ENCODE assay signal across 25 cellular contexts in the genomic region with DNA sequence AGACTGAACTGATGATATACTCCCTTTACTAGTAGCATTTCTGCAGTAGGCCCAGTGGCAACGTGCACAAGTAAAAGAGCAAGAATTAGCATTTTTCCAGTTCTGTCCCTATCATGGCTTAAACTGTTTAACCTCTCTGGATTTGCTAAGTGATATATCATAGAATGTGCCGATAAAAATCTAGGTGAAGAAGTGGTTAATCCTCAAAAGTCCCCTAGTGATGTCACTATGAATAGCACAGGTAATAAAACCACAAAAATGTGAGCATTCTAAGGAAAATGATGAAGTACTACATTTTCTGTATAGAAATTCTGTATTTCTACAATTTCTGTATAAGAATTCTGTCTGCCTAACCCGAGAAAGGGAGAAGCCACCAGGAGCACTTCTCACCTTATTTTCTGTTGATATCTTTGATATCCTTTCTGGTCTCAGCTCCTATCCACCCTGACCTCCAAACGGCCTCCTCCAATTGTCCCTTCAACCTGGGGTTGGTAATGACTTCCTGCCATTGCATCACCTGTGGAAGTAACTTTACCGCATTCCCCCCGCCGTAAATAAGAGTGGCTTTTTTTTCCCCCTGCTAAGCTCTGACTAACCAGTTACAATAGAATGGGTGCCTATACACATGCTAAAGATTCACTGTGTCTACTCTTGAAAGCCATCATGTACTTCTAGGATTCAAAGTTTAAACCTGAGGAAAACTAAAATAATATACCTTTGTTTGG.
A peak's percentile ranks its signal among the peaks of the same experiment; 100 is the strongest.
DNase-seq lines count a peak whose midpoint lies in the region; ATAC-seq, FAIRE-seq and TF ChIP-seq lines count a peak whose summit lies in the region.
"Had no signal": no experiment of that assay in that cellular context is flagged by ENCODE, and none has a peak within 500 bp of the region (broad histone marks: within the 10 kb centered on the region; RNA-seq: fewer than 3 reads in every experiment).

No MANE protein-coding gene starts in this region.

- H3K79me2 ChIP-seq in HCT116 (ENCODE audit: insufficient read depth, low read length) (peaks cover 75% of the 10 kb centered on the region), neural progenitor cell (ENCODE audit: low read depth) (no peaks in the 10 kb centered on the region)

- intact Hi-C loops in HCT116 (cut with micrococcal nuclease): no loop called here

- peak overlapping the region; percentile 45 for H3K4me3 ChIP-seq in CD4-positive, CD25-positive, alpha-beta regulatory T cell (ENCODE audit: low read depth, low read length)
- H3K4me3 ChIP-seq in HCT116 (replicated peaks in 1 of 2; ENCODE audit: low read depth in 1 of 2, low read length in 2 of 2) (peak overlapping the region in 1 of 2 experiments; percentile 20; a peak in 2 of 4 replicates), small intestine (ENCODE audit: low read depth in 1 of 2, low read length in 2 of 2) (no peak overlapping the region), neural progenitor cell (no peak overlapping the region)
- H3K4me3 ChIP-seq: adrenal gland, transverse colon had no signal

- peaks cover 0 to 8% (median 2%) of the 10 kb centered on the region in 7 donors for H3K9me3 Mint-ChIP-seq in CD4-positive, CD25-positive, alpha-beta regulatory T cell
- no peaks in the 10 kb centered on the region for H3K9me3 Mint-ChIP-seq in neural progenitor cell
- H3K9me3 Mint-ChIP-seq: CD4-positive, alpha-beta T cell had no signal

- no peaks in the 10 kb centered on the region for H3K9me2 ChIP-seq in HCT116 (ENCODE audit: insufficient read depth)

- RAD21 ChIA-PET in HCT116 (lab: Charles Lee; ENCODE audit: low non-redundant PET in 1 of 2, low total read pairs in 2 of 2, uncharacterized antibody in 2 of 2, unreplicated experiment in 2 of 2): interaction anchor here in 1 of 2 experiments (0.7 kb wide), 1 partner anchor 216 kb away, joined by 3 read pairs; a partner anchor contains a TSS

- peaks cover 12% of the 10 kb centered on the region for H3K36me3 ChIP-seq in CD4-positive, CD25-positive, alpha-beta regulatory T cell (ENCODE audit: control insufficient read depth, insufficient read depth, low read length)
- H3K36me3 ChIP-seq in HCT116 (ENCODE audit: control insufficient read depth in 1 of 2, insufficient read depth in 2 of 2, low read length in 2 of 2) (no peaks in the 10 kb centered on the region), small intestine (ENCODE audit: control insufficient read depth in 2 of 2, insufficient read depth in 2 of 2, low read length in 2 of 2) (peaks cover 0 to 2% of the 10 kb centered on the region in 2 donors), neural progenitor cell (no peaks in the 10 kb centered on the region)
- H3K36me3 ChIP-seq: adrenal gland, brain microvascular endothelial cell, transverse colon had no signal

- no peak for TF ChIP-seq RAD21 in HCT116 (IDR thresholded peaks at IDR 0.05; ENCODE audit: low read depth)

- FAIRE-seq in small intestine (lab: Jason Lieb, UNC): no peak
- FAIRE-seq: A204.1 had no signal

- CTCF ChIA-PET in HCT116 (lab: Charles Lee): no interaction called here

- no peaks in the 10 kb centered on the region for H3K27me3 Mint-ChIP-seq in CD4-positive, CD25-positive, alpha-beta regulatory T cell
- H3K27me3 Mint-ChIP-seq in T-helper 17 cell (no peaks in the 10 kb centered on the region), neural progenitor cell (ENCODE audit: insufficient read depth, low read depth) (no peaks in the 10 kb centered on the region)
- H3K27me3 Mint-ChIP-seq: CD4-positive, alpha-beta T cell; naive thymus-derived CD8-positive, alpha-beta T cell had no signal

- no peaks in the 10 kb centered on the region for H3K27me3 ChIP-seq in CD4-positive, CD25-positive, alpha-beta regulatory T cell (ENCODE audit: control insufficient read depth, insufficient read depth, low read length)
- no peaks in the 10 kb centered on the region for H3K27me3 ChIP-seq in HCT116 (ENCODE audit: insufficient read depth, low read length)
- H3K27me3 ChIP-seq in small intestine (ENCODE audit: control insufficient read depth in 2 of 2, insufficient read depth in 2 of 2, low read length in 2 of 2): no peaks in the 10 kb centered on the region
- H3K27me3 ChIP-seq in neural progenitor cell: no peaks in the 10 kb centered on the region
- H3K27me3 ChIP-seq: adrenal gland, brain microvascular endothelial cell, transverse colon had no signal

- H4K20me1 ChIP-seq in HCT116 (ENCODE audit: insufficient read depth) (no peaks in the 10 kb centered on the region), neural progenitor cell (ENCODE audit: low read depth) (no peaks in the 10 kb centered on the region)

- peak overlapping the region; percentile 65 for H3K27ac ChIP-seq in CD4-positive, CD25-positive, alpha-beta regulatory T cell (ENCODE audit: insufficient read depth, low read length, poor library complexity, severe bottlenecking)
- H3K27ac ChIP-seq in HCT116 (ENCODE audit: low read depth, low read length) (peak overlapping the region; percentile 58), small intestine (ENCODE audit: low read depth in 1 of 2, low read length in 1 of 2) (no peak overlapping the region), neural progenitor cell (no peak overlapping the region)
- H3K27ac ChIP-seq: adrenal gland, brain microvascular endothelial cell, transverse colon, VCaP had no signal

- WGBS in small intestine, 3 donors: 90 to 93% (median 91%) methylated on average over 7 of the region's 7 CpGs

- peak overlapping the region; percentile 35 to 82 (median 64) for H3K4me3 Mint-ChIP-seq in CD4-positive, CD25-positive, alpha-beta regulatory T cell
- no peak overlapping the region for H3K4me3 Mint-ChIP-seq in T-helper 17 cell
- no peak overlapping the region for H3K4me3 Mint-ChIP-seq in neural progenitor cell
- H3K4me3 Mint-ChIP-seq: activated naive CD4-positive, alpha-beta T cell treated with anti-CD3 and anti-CD28 coated beads for 36 hours; CD4-positive, alpha-beta T cell; immature natural killer cell; naive thymus-derived CD8-positive, alpha-beta T cell had no signal

- TSS peak; percentile 41 for BruUV-seq in HCT116 (replicated peaks; lab: Mats Ljungman, UMichigan)

- peaks cover 0 to 4% of the 10 kb centered on the region in 2 experiments for H3K9me3 ChIP-seq in CD4-positive, CD25-positive, alpha-beta regulatory T cell (ENCODE audit: control insufficient read depth in 2 of 2, low read length in 2 of 2)
- H3K9me3 ChIP-seq in HCT116 (ENCODE audit: control insufficient read depth in 1 of 2, insufficient read depth in 1 of 2, low read depth in 1 of 2, low read length in 2 of 2): no peaks in the 10 kb centered on the region
- no peaks in the 10 kb centered on the region for H3K9me3 ChIP-seq in T-helper 17 cell (ENCODE audit: control insufficient read depth, low read length, poor library complexity, severe bottlenecking)
- no peaks in the 10 kb centered on the region for H3K9me3 ChIP-seq in small intestine (ENCODE audit: control insufficient read depth, low read depth)
- no peaks in the 10 kb centered on the region for H3K9me3 ChIP-seq in neural progenitor cell (ENCODE audit: low read depth)
- H3K9me3 ChIP-seq: adrenal gland, transverse colon had no signal

- POLR2A ChIA-PET in HCT116 (lab: Charles Lee): interaction anchor here (0.5 to 1.9 kb wide), 2 partner anchors 9 to 11 kb away, joined by 3 to 7 read pairs; no protein-coding TSS in a partner anchor

- peak overlapping the region; percentile 24 for H3K9ac ChIP-seq in HCT116 (ENCODE audit: low read length)
- no peak overlapping the region for H3K9ac ChIP-seq in neural progenitor cell

- H2AFZ ChIP-seq in HCT116 (ENCODE audit: low read depth, low read length, poor library complexity, severe bottlenecking) (no peak overlapping the region), neural progenitor cell (replicated peaks) (no peak overlapping the region)

- no peak for TF ChIP-seq POLR2A in HCT116 (IDR thresholded peaks at IDR 0.05; ENCODE audit: borderline replicate concordance, extremely low read depth, insufficient read depth, insufficient read length)

- peaks cover 49% of the 10 kb centered on the region for H3K4me1 ChIP-seq in CD4-positive, CD25-positive, alpha-beta regulatory T cell (ENCODE audit: control insufficient read depth, insufficient read depth, low read length, poor library complexity, severe bottlenecking)
- H3K4me1 ChIP-seq in HCT116 (ENCODE audit: control insufficient read depth in 1 of 2, insufficient read depth in 2 of 2, low read length in 2 of 2): peaks cover 34 to 48% of the 10 kb centered on the region in 2 experiments
- peaks cover 2% of the 10 kb centered on the region in 2 donors for H3K4me1 ChIP-seq in small intestine (ENCODE audit: control insufficient read depth in 2 of 2, insufficient read depth in 1 of 2, low read depth in 1 of 2, low read length in 1 of 2)
- H3K4me1 ChIP-seq in neural progenitor cell: no peaks in the 10 kb centered on the region
- H3K4me1 ChIP-seq: transverse colon had no signal

- TF ChIP-seq CTCF in HCT116 (IDR thresholded peaks at IDR 0.05 in 2 of 3, conservative IDR thresholded peaks at IDR 0.05 in 1 of 3; ENCODE audit: borderline replicate concordance in 1 of 3, insufficient read depth in 1 of 3, low read depth in 2 of 3, low read length in 2 of 3): no peak
- TF ChIP-seq CTCF in neural progenitor cell (IDR thresholded peaks at IDR 0.05): no peak

- H3K4me2 ChIP-seq in HCT116 (ENCODE audit: low read length): peak overlapping the region; percentile 71
- no peak overlapping the region for H3K4me2 ChIP-seq in neural progenitor cell

- H3K27ac Mint-ChIP-seq in CD4-positive, CD25-positive, alpha-beta regulatory T cell: peak overlapping the region in 2 of 3 donors; percentile 5 to 57
- peak overlapping the region; percentile 68 for H3K27ac Mint-ChIP-seq in T-helper 17 cell
- H3K27ac Mint-ChIP-seq in neural progenitor cell: no peak overlapping the region
- H3K27ac Mint-ChIP-seq: activated naive CD4-positive, alpha-beta T cell treated with anti-CD3 and anti-CD28 coated beads for 36 hours; CD4-positive, alpha-beta T cell; immature natural killer cell; naive thymus-derived CD8-positive, alpha-beta T cell had no signal

- DNase-seq in CD4-positive, CD25-positive, alpha-beta regulatory T cell: no peak
- DNase-seq in HCT116 (ENCODE audit: low read depth, low spot score): peak; percentile 74
- no peak for DNase-seq in T-helper 17 cell
- peak; percentile 66 for DNase-seq in iPS DF 4.7 (ENCODE audit: extremely low read depth, low spot score)
- no peak for DNase-seq in small intestine
- DNase-seq in neural progenitor cell (ENCODE audit: low spot score): no peak
- DNase-seq in ureter (ENCODE audit: low spot score): no peak
- DNase-seq: activated CD4-positive, alpha-beta T cell treated with anti-CD3 and anti-CD28 coated beads, Interleukin-2, amount 50 U/mL, for 1 hour; activated naive CD4-positive, alpha-beta T cell treated with anti-CD3 and anti-CD28 coated beads for 36 hours; adrenal gland; brain microvascular endothelial cell; CD4-positive, alpha-beta T cell; erythroblast; immature natural killer cell; KG1; MM.1S; naive thymus-derived CD8-positive, alpha-beta T cell; NCI-H1417; NCI-H2107; NCI-H82; transverse colon had no signal

- peaks cover 48 to 90% (median 73%) of the 10 kb centered on the region in 4 donors for H3K4me1 Mint-ChIP-seq in CD4-positive, CD25-positive, alpha-beta regulatory T cell
- peaks cover 23% of the 10 kb centered on the region for H3K4me1 Mint-ChIP-seq in T-helper 17 cell
- no peaks in the 10 kb centered on the region for H3K4me1 Mint-ChIP-seq in neural progenitor cell

- ATAC-seq in CD4-positive, CD25-positive, alpha-beta regulatory T cell (ENCODE audit: low read depth in 2 of 2): no peak
- peak; percentile 82 for ATAC-seq in HCT116
- ATAC-seq in T-helper 17 cell: no peak
- ATAC-seq in HG02885 (IDR thresholded peaks at IDR 0.05; ENCODE audit: poor library complexity, unreplicated experiment): no peak
- ATAC-seq: naive thymus-derived CD8-positive, alpha-beta T cell; Right ventricle myocardium inferior had no signal

- no peaks in the 10 kb centered on the region for H3F3A ChIP-seq in neural progenitor cell (ENCODE audit: low read depth)

- peaks cover 26% of the 10 kb centered on the region for H3K36me3 Mint-ChIP-seq in CD4-positive, CD25-positive, alpha-beta regulatory T cell
- H3K36me3 Mint-ChIP-seq in T-helper 17 cell (ENCODE audit: low read depth) (peaks cover 5% of the 10 kb centered on the region), neural progenitor cell (no peaks in the 10 kb centered on the region)

Comparison
In these comparisons a context has a peak if more than half of its experiments do, and no peak if none do; other contexts are left out.
1. DNase-seq: peak in HCT116 (single experiment) and iPS DF 4.7 (single experiment); none in CD4-positive, CD25-positive, alpha-beta regulatory T cell (0 of 3), T-helper 17 cell (0 of 3), small intestine (single experiment), neural progenitor cell (single experiment) and ureter (single experiment).
2. H3K27ac ChIP-seq: peak in CD4-positive, CD25-positive, alpha-beta regulatory T cell (single experiment) and HCT116 (single experiment); none in small intestine (0 of 2) and neural progenitor cell (single experiment).
3. H3K4me3 Mint-ChIP-seq: peak in CD4-positive, CD25-positive, alpha-beta regulatory T cell (4 of 4); none in T-helper 17 cell (single experiment) and neural progenitor cell (single experiment).